ENCODE assay signal across 8 cellular contexts in the genomic region with DNA sequence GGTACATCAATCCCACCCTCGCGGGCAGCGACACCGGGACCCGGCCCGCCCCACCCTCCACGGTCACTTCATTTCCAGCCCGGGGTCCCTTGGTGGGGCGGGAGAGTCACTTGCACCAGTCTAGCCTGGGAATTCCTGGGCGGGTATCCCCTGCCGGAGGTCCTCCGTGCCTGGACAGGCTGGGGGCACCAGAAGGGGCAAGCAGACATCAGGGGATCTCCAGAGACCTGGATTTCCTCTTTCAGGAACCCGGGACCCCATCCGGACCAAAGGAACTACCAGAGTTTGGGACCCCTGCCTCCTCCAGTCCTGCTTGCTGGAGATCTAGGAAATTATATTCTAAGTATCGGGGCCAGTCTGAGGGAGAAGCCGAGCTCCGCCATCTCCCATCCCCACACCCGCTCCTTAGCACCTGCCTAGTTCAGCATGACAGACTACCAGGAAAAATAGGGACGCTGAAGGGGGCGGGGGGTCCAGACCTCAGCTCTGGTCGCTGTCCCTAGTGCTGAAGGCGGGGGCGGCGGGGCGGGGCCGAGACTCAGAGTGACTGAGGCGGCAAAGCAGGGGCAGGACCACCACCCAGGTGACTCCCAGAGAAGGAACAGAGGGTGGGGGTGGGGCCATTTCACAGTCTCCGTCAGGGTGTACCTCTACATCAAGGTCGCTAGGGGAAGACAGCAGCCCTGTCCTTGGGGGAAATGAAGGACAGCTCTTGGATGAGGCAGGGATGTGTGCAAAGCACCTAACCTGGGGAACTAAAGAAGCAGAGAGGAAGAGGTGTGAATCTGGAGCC. TPM values are rescaled to one million over a fixed set of nuclear protein-coding genes. Genes with fewer than 3 reads are reported as not detected.
DNase-seq lines count a peak whose midpoint lies in the region; ATAC-seq and TF ChIP-seq lines count a peak whose summit lies in the region.

No MANE protein-coding gene starts in this region.

- DNase-seq in ELR (ENCODE audit: low read depth) = peak; percentile 59
- peak; percentile 55 for DNase-seq in NCI-H1048 (lab: John Stamatoyannopoulos, UW)
- peak in 1 of 2 donors; percentile 81 for DNase-seq in ascending aorta (ENCODE audit: low spot score in 2 of 2)
- DNase-seq in iPS-NIHi11 (ENCODE audit: low spot score) = peak; percentile 92
- DNase-seq in stimulated activated CD4-positive, alpha-beta T cell treated with anti-CD3 and anti-CD28 coated beads, Interleukin-12 subunit alpha, Interleukin-12 subunit beta, amount 100 ng/mL, for 48 hours (ENCODE audit: low read depth in 2 of 3, low spot score in 1 of 3) = peak; percentile 54 to 82 (median 63)

- no peak for TF ChIP-seq CTCF in ascending aorta (IDR thresholded peaks at IDR 0.05)

- peak overlapping the region; percentile 28 for H3K4me3 Mint-ChIP-seq in T-helper 1 cell treated with Interleukin-12 subunit alpha and Interleukin-12 subunit beta and Interleukin-4 antibody, amounts not matched to agents 30 μg/mL and 1 μg/mL, for 36 hours

- no peaks in the 10 kb centered on the region for H3K9me3 Mint-ChIP-seq in T-helper 1 cell treated with Interleukin-12 subunit alpha and Interleukin-12 subunit beta and Interleukin-4 antibody, amounts not matched to agents 30 μg/mL and 1 μg/mL, for 36 hours

- no peaks in the 10 kb centered on the region for H3K36me3 Mint-ChIP-seq in T-helper 1 cell treated with Interleukin-12 subunit alpha and Interleukin-12 subunit beta and Interleukin-4 antibody, amounts not matched to agents 30 μg/mL and 1 μg/mL, for 36 hours (ENCODE audit: low read depth)

- H3K27ac ChIP-seq in ascending aorta = peak overlapping the region in 1 of 2 donors; percentile 64

- H3K4me1 Mint-ChIP-seq in T-helper 1 cell treated with Interleukin-12 subunit alpha and Interleukin-12 subunit beta and Interleukin-4 antibody, amounts not matched to agents 30 μg/mL and 1 μg/mL, for 36 hours (ENCODE audit: low read depth) = peaks cover 22% of the 10 kb centered on the region

- no peaks in the 10 kb centered on the region for H3K9me3 ChIP-seq in ascending aorta

- peak overlapping the region; percentile 64 to 80 for H3K4me3 ChIP-seq in ascending aorta

- no peaks in the 10 kb centered on the region for H3K27me3 ChIP-seq in ascending aorta

- intact Hi-C loops in ascending aorta (cut with DNase I) = loop anchor here (1.0 to 10.0 kb wide), 6 partner anchors 23 to 467 kb away; a partner anchor contains a TSS

- H3K27me3 Mint-ChIP-seq in T-helper 1 cell treated with Interleukin-12 subunit alpha and Interleukin-12 subunit beta and Interleukin-4 antibody, amounts not matched to agents 30 μg/mL and 1 μg/mL, for 36 hours (ENCODE audit: low read depth) = peaks cover 5% of the 10 kb centered on the region

- peaks cover 5 to 13% of the 10 kb centered on the region in 2 donors for H3K4me1 ChIP-seq in ascending aorta

- no peak for ATAC-seq in HG03439 (IDR thresholded peaks at IDR 0.05; ENCODE audit: unreplicated experiment)
- no peak for ATAC-seq in HG03565 (IDR thresholded peaks at IDR 0.05; ENCODE audit: unreplicated experiment)

- H3K36me3 ChIP-seq in ascending aorta = no peaks in the 10 kb centered on the region

- no peak overlapping the region for H3K27ac Mint-ChIP-seq in T-helper 1 cell treated with Interleukin-12 subunit alpha and Interleukin-12 subunit beta and Interleukin-4 antibody, amounts not matched to agents 30 μg/mL and 1 μg/mL, for 36 hours

RNA-seq across cellular contexts. Expression of a gene that starts 0.8 kb away (rescaled TPM):
- total RNA-seq in ascending aorta = 2.6 TPM

RNA-seq across cellular contexts. Expression of a gene that starts 4.8 kb away (rescaled TPM):
- 32.1 TPM for total RNA-seq in ascending aorta

RNA-seq across cellular contexts. Expression of a gene that starts 15.9 kb away (rescaled TPM):
- 63.6 TPM for total RNA-seq in ascending aorta

RNA-seq across cellular contexts. Expression of a gene that starts 22.8 kb away (rescaled TPM):
- total RNA-seq in ascending aorta = 34.5 TPM

RNA-seq across cellular contexts. Expression of a gene that starts 23.1 kb away (rescaled TPM):
- total RNA-seq in ascending aorta = not detected
